In genomic region chr10:527416-527815, GRCh38 we compare ENCODE assay signal across 21 cellular contexts.
"Had no signal": no experiment of that assay in that cellular context is flagged by ENCODE, and none has a peak within 500 bp of the region (broad histone marks: within the 10 kb centered on the region; RNA-seq: fewer than 3 reads in every experiment).

No MANE protein-coding gene starts in this region.

- H3K36me3 ChIP-seq: left ventricle myocardium inferior, lower lobe of right lung, stomach had no signal

- H3K4me3 Mint-ChIP-seq: endodermal cell, immature natural killer cell, memory B cell, mesothelial cell of epicardium, natural killer cell, neural crest cell had no signal

- H3K9me3 Mint-ChIP-seq: endodermal cell, immature natural killer cell, memory B cell, mesothelial cell of epicardium, natural killer cell, neural crest cell had no signal

- H3K27me3 ChIP-seq: foreskin keratinocyte, stomach had no signal

- H3K4me1 Mint-ChIP-seq: endodermal cell, immature natural killer cell, memory B cell, natural killer cell had no signal

- H3K9me3 ChIP-seq: left ventricle myocardium inferior, lower lobe of right lung, stomach had no signal

- DNase-seq: effector CD4-positive, alpha-beta T cell; erythroblast; foreskin keratinocyte; immature natural killer cell; kidney; left cardiac atrium; left ventricle myocardium inferior; lower lobe of right lung; natural killer cell; right cardiac atrium; small intestine; stimulated activated CD4-positive, alpha-beta T cell treated with anti-CD3 and anti-CD28 coated beads, Interleukin-12 subunit alpha, Interleukin-12 subunit beta, amount 100 ng/mL, for 4 hours; stimulated activated naive CD4-positive, alpha-beta T cell; stomach; substantia nigra had no signal

- H3K27me3 Mint-ChIP-seq: progenitor cell of endocrine pancreas had no signal

- H3K4me3 ChIP-seq: coronary artery, left ventricle myocardium inferior, lower lobe of right lung, stomach had no signal

- H3K27ac ChIP-seq: coronary artery, foreskin keratinocyte, left ventricle myocardium inferior, lower lobe of right lung, stomach had no signal

- H3K4me1 ChIP-seq: foreskin keratinocyte, lower lobe of right lung had no signal

- ATAC-seq: foreskin keratinocyte, left cardiac atrium, natural killer cell, right cardiac atrium had no signal

- H3K36me3 Mint-ChIP-seq: immature natural killer cell, memory B cell, mesothelial cell of epicardium, natural killer cell had no signal

- H3K27ac Mint-ChIP-seq: endodermal cell, immature natural killer cell, memory B cell, mesothelial cell of epicardium, natural killer cell, progenitor cell of endocrine pancreas had no signal
